1 cellular context compared by ENCODE assay signal in the genomic region with DNA sequence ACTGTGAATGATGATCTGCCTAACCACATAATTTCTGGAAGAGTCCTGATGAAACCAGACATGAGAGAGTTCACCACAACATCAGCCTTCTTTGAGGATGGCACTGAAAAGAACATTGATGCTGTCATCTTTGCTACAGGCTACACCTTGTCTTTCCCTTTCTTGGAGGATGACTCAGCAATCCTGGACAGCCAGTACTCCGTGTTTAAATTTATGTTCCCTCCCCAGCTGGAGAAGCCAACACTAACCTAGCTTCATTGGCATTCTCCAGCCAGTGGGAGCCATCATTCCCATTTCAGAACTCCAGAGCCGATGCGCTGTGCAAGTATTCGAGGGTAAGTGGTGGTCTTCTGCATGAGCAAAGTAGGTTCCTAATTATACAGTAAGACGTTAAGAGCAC.
TF ChIP-seq lines count a peak whose summit lies in the region.

No MANE protein-coding gene starts in this region.

TF ChIP-seq in HepG2, 621 proteins besides CTCF, POLR2A, EP300 and RAD21 (continued from another document):
- TF ChIP-seq, protein P1, sequence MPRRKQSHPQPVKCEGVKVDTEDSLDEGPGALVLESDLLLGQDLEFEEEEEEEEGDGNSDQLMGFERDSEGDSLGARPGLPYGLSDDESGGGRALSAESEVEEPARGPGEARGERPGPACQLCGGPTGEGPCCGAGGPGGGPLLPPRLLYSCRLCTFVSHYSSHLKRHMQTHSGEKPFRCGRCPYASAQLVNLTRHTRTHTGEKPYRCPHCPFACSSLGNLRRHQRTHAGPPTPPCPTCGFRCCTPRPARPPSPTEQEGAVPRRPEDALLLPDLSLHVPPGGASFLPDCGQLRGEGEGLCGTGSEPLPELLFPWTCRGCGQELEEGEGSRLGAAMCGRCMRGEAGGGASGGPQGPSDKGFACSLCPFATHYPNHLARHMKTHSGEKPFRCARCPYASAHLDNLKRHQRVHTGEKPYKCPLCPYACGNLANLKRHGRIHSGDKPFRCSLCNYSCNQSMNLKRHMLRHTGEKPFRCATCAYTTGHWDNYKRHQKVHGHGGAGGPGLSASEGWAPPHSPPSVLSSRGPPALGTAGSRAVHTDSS (CRISPR knock-in tag; conservative IDR thresholded peaks at IDR 0.05), result no peak
- TF ChIP-seq TAF1 (CRISPR knock-in tag; IDR thresholded peaks at IDR 0.05), result no peak
TF ChIP-seq in HepG2: peak in this region for 3.
